ENCODE assay signal across 8 cellular contexts in the genomic region with DNA sequence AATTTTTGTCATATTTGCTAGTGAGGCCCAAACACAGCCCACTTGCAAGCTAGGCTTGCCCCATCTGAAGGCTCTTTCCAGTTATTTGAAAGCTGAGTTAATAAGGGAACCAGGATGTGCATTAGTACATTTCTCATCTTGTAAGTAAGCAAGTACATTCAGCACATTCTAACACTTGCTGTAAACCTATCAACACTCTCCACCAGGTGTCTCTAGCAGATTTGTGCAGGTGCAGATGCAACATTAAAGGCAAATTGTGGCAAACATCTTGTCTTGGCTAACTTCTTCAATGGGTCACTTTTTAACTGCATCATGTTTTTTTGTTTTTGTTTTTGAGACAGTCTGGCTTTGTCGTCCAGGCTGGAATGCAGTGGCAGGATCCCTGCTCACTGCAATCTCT. TPM values are rescaled to one million over a fixed set of nuclear protein-coding genes. Genes with fewer than 3 reads are reported as not detected.
A peak's percentile ranks its signal among the peaks of the same experiment; 100 is the strongest.
DNase-seq lines count a peak whose midpoint lies in the region; TF ChIP-seq lines count a peak whose summit lies in the region.

No MANE protein-coding gene starts in this region.

- no peak overlapping the region for H3K18ac ChIP-seq in neuronal stem cell (ENCODE audit: low read length)

- WGBS in neuronal stem cell (ENCODE audit: extremely low coverage in 2 of 2, insufficient read length in 2 of 2, insufficient replicate concordance in 1 of 2), 2 donors: no CpG with 5 or more reads among the region's 1 CpG

- H2BK15ac ChIP-seq in neuronal stem cell (ENCODE audit: low read length): no peak overlapping the region

- no peak overlapping the region for H2AFZ ChIP-seq in neuronal stem cell (ENCODE audit: low read length)

- no peak overlapping the region for H2BK12ac ChIP-seq in neuronal stem cell (ENCODE audit: low read length)

- CTCF ChIA-PET in HEK293T (lab: Yijun Ruan, JAX): no interaction called here

- no peak overlapping the region for H3K27ac ChIP-seq in neuronal stem cell (replicated peaks; ENCODE audit: low read length)

- no peak overlapping the region for H3K23ac ChIP-seq in neuronal stem cell (ENCODE audit: low read depth, low read length, poor library complexity)

- no peak overlapping the region for H3K14ac ChIP-seq in neuronal stem cell (ENCODE audit: low read length)

- POLR2A ChIA-PET in HEK293T (lab: Yijun Ruan, JAX): no interaction called here

- no peak overlapping the region for H4K8ac ChIP-seq in neuronal stem cell (ENCODE audit: low read depth, low read length)

- H3K4ac ChIP-seq in neuronal stem cell (ENCODE audit: low read length): no peak overlapping the region

- H2AK5ac ChIP-seq in neuronal stem cell (ENCODE audit: low read depth, low read length): no peak overlapping the region

- TF ChIP-seq CTCF in GM06990 (IDR thresholded peaks at IDR 0.05; ENCODE audit: insufficient read depth, low read length, poor library complexity, severe bottlenecking): peak; percentile 73
- peak; percentile 42 for TF ChIP-seq CTCF in fibroblast of villous mesenchyme (IDR thresholded peaks at IDR 0.05; ENCODE audit: insufficient read depth, low read depth, low read length)
- TF ChIP-seq CTCF in retinal pigment epithelial cell (conservative IDR thresholded peaks at IDR 0.05; ENCODE audit: low read depth, low read length): peak; percentile 63

- no peaks in the 10 kb centered on the region for H3K79me1 ChIP-seq in neuronal stem cell (ENCODE audit: low read depth, low read length)

- no peaks in the 10 kb centered on the region for H3K4me1 ChIP-seq in neuronal stem cell (ENCODE audit: control insufficient read depth in 2 of 2, insufficient read depth in 1 of 2, low read depth in 1 of 2, low read length in 2 of 2)

- H2BK120ac ChIP-seq in neuronal stem cell (ENCODE audit: low read depth, low read length): no peak overlapping the region

- no peaks in the 10 kb centered on the region for H3K36me3 ChIP-seq in GM06990 (ENCODE audit: control insufficient read depth, insufficient read depth, low read length)
- no peaks in the 10 kb centered on the region for H3K36me3 ChIP-seq in neuronal stem cell (replicated peaks in 1 of 2; ENCODE audit: control insufficient read depth in 2 of 2, insufficient read depth in 2 of 2, low read length in 2 of 2)

- H3K27me3 ChIP-seq in GM06990 (replicated peaks; ENCODE audit: control insufficient read depth, insufficient read depth, low read length) (no peaks in the 10 kb centered on the region), neuronal stem cell (ENCODE audit: control insufficient read depth in 3 of 3, insufficient read depth in 3 of 3, low read depth in 1 of 3, low read length in 3 of 3) (peaks cover 0 to 6% (median 0%) of the 10 kb centered on the region in 3 experiments)

- no peaks in the 10 kb centered on the region for H3K9me3 ChIP-seq in neuronal stem cell (replicated peaks in 1 of 2; ENCODE audit: control insufficient read depth in 2 of 2, insufficient read depth in 1 of 2, low read depth in 1 of 2, low read length in 2 of 2)

- DNase-seq in AG08395 (ENCODE audit: low spot score): peak; percentile 12
- DNase-seq in GM06990 (ENCODE audit: extremely low read depth, insufficient read length): no peak
- peak; percentile 14 for DNase-seq in HEK293T (ENCODE audit: extremely low spot score)
- DNase-seq in NCI-H1092 treated with DMSO at 0.1 percent for 48 hours (lab: John Stamatoyannopoulos, UW): peak; percentile 57
- DNase-seq in T-helper 1 cell: peak in 4 of 5 donors; percentile 8 to 62 (median 22)
- peak; percentile 59 for DNase-seq in fibroblast of villous mesenchyme (ENCODE audit: low read depth)
- DNase-seq in retinal pigment epithelial cell (ENCODE audit: low read depth): no peak
- no peak for DNase-seq in neuronal stem cell (ENCODE audit: low spot score)

- H2BK5ac ChIP-seq in neuronal stem cell (ENCODE audit: low read length): no peak overlapping the region

- no peak overlapping the region for H3K9ac ChIP-seq in neuronal stem cell (ENCODE audit: low read depth, low read length, poor library complexity)

- no peak overlapping the region for H3K4me3 ChIP-seq in GM06990 (replicated peaks; ENCODE audit: low read depth, low read length)
- no peak overlapping the region for H3K4me3 ChIP-seq in fibroblast of villous mesenchyme (ENCODE audit: low read depth, low read length)
- no peak overlapping the region for H3K4me3 ChIP-seq in retinal pigment epithelial cell (ENCODE audit: low read length)
- no peak overlapping the region for H3K4me3 ChIP-seq in neuronal stem cell (ENCODE audit: low read length in 2 of 2)

- no peak overlapping the region for H4K91ac ChIP-seq in neuronal stem cell (ENCODE audit: low read depth, low read length, poor library complexity)

- H3K4me2 ChIP-seq in neuronal stem cell (ENCODE audit: insufficient read depth, low read length, poor library complexity, severe bottlenecking): no peak overlapping the region

TF ChIP-seq in HEK293T, 16 proteins besides CTCF, POLR2A, EP300 and RAD21:
- no peak for TF ChIP-seq NFRKB (IDR thresholded peaks at IDR 0.05)
- TF ChIP-seq ELF4 (IDR thresholded peaks at IDR 0.05): no peak
- TF ChIP-seq FOXM1 (IDR thresholded peaks at IDR 0.05; ENCODE audit: borderline replicate concordance): no peak
- TF ChIP-seq TARDBP (IDR thresholded peaks at IDR 0.05): no peak
- TF ChIP-seq FOXK2 (IDR thresholded peaks at IDR 0.05): no peak
- TF ChIP-seq L3MBTL2 (conservative IDR thresholded peaks at IDR 0.05): no peak
- TF ChIP-seq BHLHE40 (IDR thresholded peaks at IDR 0.05; ENCODE audit: borderline replicate concordance): no peak
- TF ChIP-seq CTBP1 (IDR thresholded peaks at IDR 0.05; ENCODE audit: borderline replicate concordance): no peak
- TF ChIP-seq ZNF384 (IDR thresholded peaks at IDR 0.05): no peak
- no peak for TF ChIP-seq SUZ12 (IDR thresholded peaks at IDR 0.05)
- TF ChIP-seq HDGF (IDR thresholded peaks at IDR 0.05; ENCODE audit: borderline replicate concordance): no peak
- no peak for TF ChIP-seq SP1 (IDR thresholded peaks at IDR 0.05)
- TF ChIP-seq FOXA1 (IDR thresholded peaks at IDR 0.05): no peak
- TF ChIP-seq ARNT (IDR thresholded peaks at IDR 0.05): no peak
- TF ChIP-seq, protein P1, sequence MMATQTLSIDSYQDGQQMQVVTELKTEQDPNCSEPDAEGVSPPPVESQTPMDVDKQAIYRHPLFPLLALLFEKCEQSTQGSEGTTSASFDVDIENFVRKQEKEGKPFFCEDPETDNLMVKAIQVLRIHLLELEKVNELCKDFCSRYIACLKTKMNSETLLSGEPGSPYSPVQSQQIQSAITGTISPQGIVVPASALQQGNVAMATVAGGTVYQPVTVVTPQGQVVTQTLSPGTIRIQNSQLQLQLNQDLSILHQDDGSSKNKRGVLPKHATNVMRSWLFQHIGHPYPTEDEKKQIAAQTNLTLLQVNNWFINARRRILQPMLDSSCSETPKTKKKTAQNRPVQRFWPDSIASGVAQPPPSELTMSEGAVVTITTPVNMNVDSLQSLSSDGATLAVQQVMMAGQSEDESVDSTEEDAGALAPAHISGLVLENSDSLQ (IDR thresholded peaks at IDR 0.05): no peak
- TF ChIP-seq LEF1 (IDR thresholded peaks at IDR 0.05; ENCODE audit: borderline replicate concordance): no peak

RNA-seq across cellular contexts. Expression of a gene that starts 25.3 kb away (rescaled TPM):
- 7.1 and 14.7 TPM in 2 replicates for total RNA-seq in fibroblast of villous mesenchyme
- polyA plus RNA-seq in neuronal stem cell (2013, experiment 1 of 2): 0.77 TPM
- 0.62 TPM for polyA plus RNA-seq in neuronal stem cell (2013, experiment 2 of 2)

RNA-seq across cellular contexts. Expression of a gene that starts 39.5 kb away (rescaled TPM):
- 14.2 and 14.5 TPM in 2 replicates for total RNA-seq in fibroblast of villous mesenchyme
- polyA plus RNA-seq in neuronal stem cell (2013, experiment 1 of 2): 3.9 TPM
- 3.7 TPM for polyA plus RNA-seq in neuronal stem cell (2013, experiment 2 of 2)

Comparison
In these comparisons a context has a peak if more than half of its experiments do, and no peak if none do; other contexts are left out.
1. DNase-seq: peak in AG08395 (single experiment), HEK293T (single experiment), NCI-H1092 treated with DMSO at 0.1 percent for 48 hours (single experiment), T-helper 1 cell (4 of 5) and fibroblast of villous mesenchyme (single experiment); none in GM06990 (single experiment), retinal pigment epithelial cell (single experiment) and neuronal stem cell (single experiment).
2. Peak in every context shown above with its lines, with median percentiles within 50 percentile points of each other: CTCF ChIP-seq.